19 cellular contexts compared by ENCODE assay signal in genomic region chr6:111183702-111184517, GRCh38.
DNase-seq lines count a peak whose midpoint lies in the region; ATAC-seq, FAIRE-seq and TF ChIP-seq lines count a peak whose summit lies in the region.
"Had no signal": no experiment of that assay in that cellular context is flagged by ENCODE, and none has a peak within 500 bp of the region (broad histone marks: within the 10 kb centered on the region; RNA-seq: fewer than 3 reads in every experiment).

No MANE protein-coding gene starts in this region.

- H3K36me3 ChIP-seq in GM12878 (ENCODE audit: control insufficient read depth in 2 of 2, insufficient read depth in 2 of 2, low read length in 1 of 2): no peaks in the 10 kb centered on the region
- H3K36me3 ChIP-seq: BE2C, HAP-1, spleen had no signal

- H2AFZ ChIP-seq in GM12878 (ENCODE audit: control insufficient read depth, low read depth, low read length): no peak overlapping the region

- H3K4me3 ChIP-seq in GM12878: no peak overlapping the region
- H3K4me3 ChIP-seq: HAP-1, spleen had no signal

- no peaks in the 10 kb centered on the region for H4K20me1 ChIP-seq in GM12878 (ENCODE audit: control insufficient read depth, insufficient read depth)

- POLR2A ChIA-PET in activated CD8-positive, alpha-beta T cell treated with anti-CD3 and anti-CD28 coated beads for 36 hours (lab: Charles Lee): no interaction called here
- POLR2A ChIA-PET in activated CD8-positive, alpha-beta T cell treated with anti-CD3 and anti-CD28 coated beads, Interleukin-2, amount 10 ng/mL, durations not matched to agents 7 days and 5 days (lab: Charles Lee): no interaction called here
- POLR2A ChIA-PET in GM12878 (lab: Charles Lee): no interaction called here

- no peak for TF ChIP-seq CTCF in activated CD8-positive, alpha-beta T cell treated with anti-CD3 and anti-CD28 coated beads for 36 hours (IDR thresholded peaks at IDR 0.05)
- TF ChIP-seq CTCF in GM12878 (IDR thresholded peaks at IDR 0.05 in 2 of 3, conservative IDR thresholded peaks at IDR 0.05 in 1 of 3; ENCODE audit: control insufficient read depth in 2 of 3, extremely low read depth in 1 of 3, insufficient read depth in 1 of 3, low read depth in 3 of 3, low read length in 3 of 3): no peak

- no peaks in the 10 kb centered on the region for H3K79me2 ChIP-seq in GM12878 (ENCODE audit: control insufficient read depth, insufficient read depth, low read length)

- no peak for TF ChIP-seq EP300 in GM12878 (IDR thresholded peaks at IDR 0.05; ENCODE audit: borderline replicate concordance in 1 of 2, control insufficient read depth in 1 of 2, low read depth in 2 of 2, low read length in 2 of 2)

- RAD21 ChIA-PET in GM12878 (lab: Charles Lee; ENCODE audit: unreplicated experiment): no interaction called here

- H3K9me3 Mint-ChIP-seq in activated CD8-positive, alpha-beta T cell treated with anti-CD3 and anti-CD28 coated beads for 36 hours: no peaks in the 10 kb centered on the region
- H3K9me3 Mint-ChIP-seq in activated CD8-positive, alpha-beta T cell treated with anti-CD3 and anti-CD28 coated beads, Interleukin-2, amount 10 ng/mL, durations not matched to agents 7 days and 5 days (ENCODE audit: insufficient read depth): no peaks in the 10 kb centered on the region

- no peak overlapping the region for H3K9ac ChIP-seq in GM12878 (ENCODE audit: control insufficient read depth, insufficient read depth, low read length)

- WGBS in GM12878 (ENCODE audit: insufficient coverage, insufficient replicate concordance, low lambda C conversion rate, missing lambda C conversion rate): 9% methylated on average over 5 of the region's 5 CpGs

- ATAC-seq in activated CD8-positive, alpha-beta T cell treated with anti-CD3 and anti-CD28 coated beads for 36 hours: peak; percentile 86
- no peak for ATAC-seq in activated CD8-positive, alpha-beta T cell treated with anti-CD3 and anti-CD28 coated beads, Interleukin-2, amount 10 ng/mL, durations not matched to agents 7 days and 5 days
- ATAC-seq in GM18870 (IDR thresholded peaks at IDR 0.05; ENCODE audit: unreplicated experiment): peak; percentile 74
- ATAC-seq in HG02678 (IDR thresholded peaks at IDR 0.05; ENCODE audit: unreplicated experiment): peak; percentile 49
- ATAC-seq in GM12878: peak; percentile 94
- no peak for ATAC-seq in Right ventricle myocardium inferior
- ATAC-seq in HG03469 (IDR thresholded peaks at IDR 0.05; ENCODE audit: unreplicated experiment): no peak
- ATAC-seq: HepG2 had no signal

- no peak overlapping the region for H3K4me3 Mint-ChIP-seq in activated CD8-positive, alpha-beta T cell treated with anti-CD3 and anti-CD28 coated beads for 36 hours
- H3K4me3 Mint-ChIP-seq in activated CD8-positive, alpha-beta T cell treated with anti-CD3 and anti-CD28 coated beads, Interleukin-2, amount 10 ng/mL, durations not matched to agents 7 days and 5 days: no peak overlapping the region
- H3K4me3 Mint-ChIP-seq: brain had no signal

- H3K4me1 ChIP-seq in GM12878 (ENCODE audit: control insufficient read depth, insufficient read depth, low read length): no peaks in the 10 kb centered on the region; the same call in 1 of the 2 replicates
- H3K4me1 ChIP-seq: BE2C, HAP-1, spleen had no signal

- no peak for TF ChIP-seq RAD21 in GM12878 (IDR thresholded peaks at IDR 0.05; ENCODE audit: insufficient read depth, low read depth, low read length)

- FAIRE-seq in GM12878 (lab: Jason Lieb, UNC): peak; percentile 92
- FAIRE-seq: colon, HepG2, islet of Langerhans had no signal

- H3K27me3 ChIP-seq in GM12878 (replicated peaks in 1 of 2; ENCODE audit: control insufficient read depth in 2 of 2, insufficient read depth in 2 of 2, low read length in 1 of 2): no peaks in the 10 kb centered on the region
- H3K27me3 ChIP-seq: BE2C, spleen had no signal

- SMC1A ChIA-PET in GM12878 (lab: Charles Lee; ENCODE audit: uncharacterized antibody, unreplicated experiment): interaction anchor here (1.0 to 1.8 kb wide), 4 partner anchors 10 to 126 kb away, joined by 3 to 10 read pairs (median 5); no protein-coding TSS in a partner anchor

- H3K4me2 ChIP-seq in GM12878 (ENCODE audit: control insufficient read depth, insufficient read depth): no peak overlapping the region

- no peak overlapping the region for H3K27ac ChIP-seq in GM12878 (ENCODE audit: control insufficient read depth, insufficient read depth)
- H3K27ac ChIP-seq: spleen had no signal

- no peak for DNase-seq in activated CD8-positive, alpha-beta T cell treated with anti-CD3 and anti-CD28 coated beads for 36 hours
- DNase-seq in activated CD8-positive, alpha-beta T cell treated with anti-CD3 and anti-CD28 coated beads, Interleukin-2, amount 10 ng/mL, durations not matched to agents 7 days and 5 days: no peak
- DNase-seq in GM12878 (ENCODE audit: low read depth, low spot score) (no peak), DMS153 treated with DMSO at 0.1 percent for 48 hours (lab: John Stamatoyannopoulos, UW; ENCODE audit: unreplicated experiment) (no peak), Right ventricle myocardium inferior (ENCODE audit: missing footprints) (no peak)
- DNase-seq: BE2C, Calu3, EL, NCI-H510A treated with DMSO at 0.1 percent for 48 hours, spleen, substantia nigra had no signal

- no peak overlapping the region for H3K27ac Mint-ChIP-seq in activated CD8-positive, alpha-beta T cell treated with anti-CD3 and anti-CD28 coated beads for 36 hours
- no peak overlapping the region for H3K27ac Mint-ChIP-seq in activated CD8-positive, alpha-beta T cell treated with anti-CD3 and anti-CD28 coated beads, Interleukin-2, amount 10 ng/mL, durations not matched to agents 7 days and 5 days

- BruUV-seq in GM12878 (replicated peaks; lab: Mats Ljungman, UMichigan): no TSS peak

- in situ Hi-C loops in GM12878 (cut with MboI): no loop called here

- CTCF ChIA-PET in activated CD8-positive, alpha-beta T cell treated with anti-CD3 and anti-CD28 coated beads for 36 hours (lab: Charles Lee): interaction anchor here (0.7 to 1.2 kb wide), 2 partner anchors 26 to 157 kb away, joined by 3 read pairs; no protein-coding TSS in a partner anchor
- CTCF ChIA-PET in activated CD8-positive, alpha-beta T cell treated with anti-CD3 and anti-CD28 coated beads, Interleukin-2, amount 10 ng/mL, durations not matched to agents 7 days and 5 days (lab: Charles Lee): interaction anchor here (0.5 to 0.7 kb wide), 2 partner anchors 13 to 447 kb away, joined by 3 read pairs; no protein-coding TSS in a partner anchor
- CTCF ChIA-PET in GM12878 (lab: Yijun Ruan, JAX): interaction anchor here (0.6 kb wide), 1 partner anchor 127 kb away, joined by 3 read pairs; no protein-coding TSS in a partner anchor

- H3K27me3 Mint-ChIP-seq in activated CD8-positive, alpha-beta T cell treated with anti-CD3 and anti-CD28 coated beads for 36 hours: no peaks in the 10 kb centered on the region
- H3K27me3 Mint-ChIP-seq in activated CD8-positive, alpha-beta T cell treated with anti-CD3 and anti-CD28 coated beads, Interleukin-2, amount 10 ng/mL, durations not matched to agents 7 days and 5 days (ENCODE audit: low read depth): no peaks in the 10 kb centered on the region
- H3K27me3 Mint-ChIP-seq: brain had no signal

- TF ChIP-seq POLR2A in GM12878 (IDR thresholded peaks at IDR 0.05; ENCODE audit: low read depth, low read length): no peak

- H3K9me3 ChIP-seq in GM12878 (replicated peaks; ENCODE audit: control insufficient read depth, insufficient read depth, low read length): no peaks in the 10 kb centered on the region
- H3K9me3 ChIP-seq: BE2C, HAP-1, spleen had no signal

- peaks cover 7% of the 10 kb centered on the region for H3K36me3 Mint-ChIP-seq in activated CD8-positive, alpha-beta T cell treated with anti-CD3 and anti-CD28 coated beads for 36 hours (ENCODE audit: low read depth)
- H3K36me3 Mint-ChIP-seq in activated CD8-positive, alpha-beta T cell treated with anti-CD3 and anti-CD28 coated beads, Interleukin-2, amount 10 ng/mL, durations not matched to agents 7 days and 5 days (ENCODE audit: low read depth): no peaks in the 10 kb centered on the region

- intact Hi-C loops in activated CD8-positive, alpha-beta T cell treated with anti-CD3 and anti-CD28 coated beads for 36 hours (cut with micrococcal nuclease): no loop called here
- intact Hi-C loops in GM12878 (cut with micrococcal nuclease; ENCODE audit: unreplicated experiment) (no loop called here), Right ventricle myocardium inferior (cut with DNase I) (no loop called here)

- peaks cover 7% of the 10 kb centered on the region for H3K4me1 Mint-ChIP-seq in activated CD8-positive, alpha-beta T cell treated with anti-CD3 and anti-CD28 coated beads for 36 hours (ENCODE audit: low read depth)
- H3K4me1 Mint-ChIP-seq in activated CD8-positive, alpha-beta T cell treated with anti-CD3 and anti-CD28 coated beads, Interleukin-2, amount 10 ng/mL, durations not matched to agents 7 days and 5 days (ENCODE audit: low read depth): no peaks in the 10 kb centered on the region
- H3K4me1 Mint-ChIP-seq: brain had no signal

TF ChIP-seq in GM12878, 131 proteins besides CTCF, POLR2A, EP300 and RAD21 (continues in another document):
- TF ChIP-seq RUNX3 (IDR thresholded peaks at IDR 0.05; ENCODE audit: low read length) (0 out of 2 replicates have a peak, but pooled peaks have one; percentile 7), POLR2AphosphoS2 (IDR thresholded peaks at IDR 0.05; ENCODE audit: low read depth, low read length) (no peak), FOXK2 (IDR thresholded peaks at IDR 0.05) (no peak)
- TF ChIP-seq, protein P1, sequence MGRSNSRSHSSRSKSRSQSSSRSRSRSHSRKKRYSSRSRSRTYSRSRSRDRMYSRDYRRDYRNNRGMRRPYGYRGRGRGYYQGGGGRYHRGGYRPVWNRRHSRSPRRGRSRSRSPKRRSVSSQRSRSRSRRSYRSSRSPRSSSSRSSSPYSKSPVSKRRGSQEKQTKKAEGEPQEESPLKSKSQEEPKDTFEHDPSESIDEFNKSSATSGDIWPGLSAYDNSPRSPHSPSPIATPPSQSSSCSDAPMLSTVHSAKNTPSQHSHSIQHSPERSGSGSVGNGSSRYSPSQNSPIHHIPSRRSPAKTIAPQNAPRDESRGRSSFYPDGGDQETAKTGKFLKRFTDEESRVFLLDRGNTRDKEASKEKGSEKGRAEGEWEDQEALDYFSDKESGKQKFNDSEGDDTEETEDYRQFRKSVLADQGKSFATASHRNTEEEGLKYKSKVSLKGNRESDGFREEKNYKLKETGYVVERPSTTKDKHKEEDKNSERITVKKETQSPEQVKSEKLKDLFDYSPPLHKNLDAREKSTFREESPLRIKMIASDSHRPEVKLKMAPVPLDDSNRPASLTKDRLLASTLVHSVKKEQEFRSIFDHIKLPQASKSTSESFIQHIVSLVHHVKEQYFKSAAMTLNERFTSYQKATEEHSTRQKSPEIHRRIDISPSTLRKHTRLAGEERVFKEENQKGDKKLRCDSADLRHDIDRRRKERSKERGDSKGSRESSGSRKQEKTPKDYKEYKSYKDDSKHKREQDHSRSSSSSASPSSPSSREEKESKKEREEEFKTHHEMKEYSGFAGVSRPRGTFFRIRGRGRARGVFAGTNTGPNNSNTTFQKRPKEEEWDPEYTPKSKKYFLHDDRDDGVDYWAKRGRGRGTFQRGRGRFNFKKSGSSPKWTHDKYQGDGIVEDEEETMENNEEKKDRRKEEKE (IDR thresholded peaks at IDR 0.05): no peak

Comparison
In these comparisons a context has a peak if more than half of its experiments do, and no peak if none do; other contexts are left out.
1. ATAC-seq: peak in activated CD8-positive, alpha-beta T cell treated with anti-CD3 and anti-CD28 coated beads for 36 hours (single experiment), GM18870 (single experiment), HG02678 (single experiment) and GM12878 (single experiment); none in activated CD8-positive, alpha-beta T cell treated with anti-CD3 and anti-CD28 coated beads, Interleukin-2, amount 10 ng/mL, durations not matched to agents 7 days and 5 days (single experiment), Right ventricle myocardium inferior (single experiment) and HG03469 (single experiment).